In the genomic region with DNA sequence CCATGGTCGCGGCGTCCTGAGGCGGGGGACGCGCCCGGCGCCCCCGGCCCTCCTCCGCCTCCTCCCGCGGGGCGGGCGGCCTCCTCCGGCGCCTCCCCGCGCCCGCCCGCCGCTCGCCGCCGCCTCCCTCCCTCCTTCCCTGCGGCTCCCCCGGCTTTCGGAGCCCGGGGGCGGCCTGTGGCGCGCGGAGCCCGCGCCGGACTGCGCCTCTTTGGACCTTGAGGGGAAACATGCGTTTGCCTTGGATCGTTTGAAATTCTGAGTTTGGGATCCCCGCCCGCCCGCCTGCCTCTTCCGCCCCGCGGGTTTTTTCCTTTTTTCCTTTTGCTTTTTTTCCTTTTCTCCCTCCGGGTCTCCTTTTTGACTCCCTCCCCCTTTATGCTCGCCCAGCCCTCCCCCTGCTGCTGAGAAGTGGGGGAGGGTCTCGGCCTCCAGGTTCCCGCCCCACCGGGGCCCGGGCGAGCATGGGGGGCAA, we compare ENCODE assay signal across 8 cellular contexts. TPM values are rescaled to one million over a fixed set of nuclear protein-coding genes. Genes with fewer than 3 reads are reported as not detected.
DNase-seq lines count a peak whose midpoint lies in the region; ATAC-seq and TF ChIP-seq lines count a peak whose summit lies in the region.

No MANE protein-coding gene starts in this region.

- ATAC-seq in GM18502 (IDR thresholded peaks at IDR 0.05; ENCODE audit: poor library complexity, unreplicated experiment) (peak; percentile 42), HG03066 (IDR thresholded peaks at IDR 0.05; ENCODE audit: low read depth, unreplicated experiment) (peak; percentile 23)

- peaks cover 16% of the 10 kb centered on the region for H3K4me1 ChIP-seq in stomach smooth muscle (ENCODE audit: control insufficient read depth, insufficient read depth, low read length)

- peak overlapping the region; percentile 62 to 74 for H3K9ac ChIP-seq in stomach smooth muscle (ENCODE audit: low read length in 2 of 2)

- no peaks in the 10 kb centered on the region for H3K9me3 Mint-ChIP-seq in T-helper 1 cell treated with Interleukin-12 subunit alpha and Interleukin-12 subunit beta and Interleukin-4 antibody, amounts not matched to agents 30 μg/mL and 1 μg/mL, for 36 hours

- TF ChIP-seq CTCF in 22Rv1 (IDR thresholded peaks at IDR 0.05) (no peak), dorsolateral prefrontal cortex (IDR thresholded peaks at IDR 0.05 in 54 of 56, conservative IDR thresholded peaks at IDR 0.05 in 2 of 56; ENCODE audit: low read depth in 1 of 56, partially characterized antibody in 56 of 56) (peak in 2 of 56 donors; percentile 4)

- H3K36me3 ChIP-seq in stomach smooth muscle (ENCODE audit: control insufficient read depth in 2 of 2, insufficient read depth in 2 of 2, low read length in 2 of 2), result peaks cover 0 to 2% of the 10 kb centered on the region in 2 donors

- H3K4me3 ChIP-seq in dorsolateral prefrontal cortex, result peak overlapping the region; percentile 72 to 98 (median 91)
- H3K4me3 ChIP-seq in stomach smooth muscle (ENCODE audit: low read length in 2 of 2), result peak overlapping the region; percentile 85 to 90

- H3K9me3 ChIP-seq in stomach smooth muscle (ENCODE audit: control insufficient read depth in 2 of 2, low read length in 2 of 2), result no peaks in the 10 kb centered on the region

- intact Hi-C loops in dorsolateral prefrontal cortex (cut with DNase I), result loop anchor here in 1 of 2 donors (2.0 kb wide), 1 partner anchor 14 kb away; a partner anchor contains a TSS

- peaks cover 9% of the 10 kb centered on the region for H3K27me3 Mint-ChIP-seq in T-helper 1 cell treated with Interleukin-12 subunit alpha and Interleukin-12 subunit beta and Interleukin-4 antibody, amounts not matched to agents 30 μg/mL and 1 μg/mL, for 36 hours (ENCODE audit: low read depth)

- no peak overlapping the region for H3K27ac Mint-ChIP-seq in T-helper 1 cell treated with Interleukin-12 subunit alpha and Interleukin-12 subunit beta and Interleukin-4 antibody, amounts not matched to agents 30 μg/mL and 1 μg/mL, for 36 hours

- H3K36me3 Mint-ChIP-seq in T-helper 1 cell treated with Interleukin-12 subunit alpha and Interleukin-12 subunit beta and Interleukin-4 antibody, amounts not matched to agents 30 μg/mL and 1 μg/mL, for 36 hours (ENCODE audit: low read depth), result peaks cover 22% of the 10 kb centered on the region

- H3K27me3 ChIP-seq in dorsolateral prefrontal cortex, result no peaks in the 10 kb centered on the region
- H3K27me3 ChIP-seq in stomach smooth muscle (ENCODE audit: control insufficient read depth in 1 of 2, insufficient read depth in 2 of 2, low read length in 2 of 2), result no peaks in the 10 kb centered on the region

- peak in 5 of 10 donors; percentile 15 to 60 (median 40) for DNase-seq in dorsolateral prefrontal cortex
- DNase-seq in medulla oblongata (ENCODE audit: extremely low spot score), result peak; percentile 27
- no peak for DNase-seq in NCI-H510A (lab: John Stamatoyannopoulos, UW)

- peaks cover 39% of the 10 kb centered on the region for H3K4me1 Mint-ChIP-seq in T-helper 1 cell treated with Interleukin-12 subunit alpha and Interleukin-12 subunit beta and Interleukin-4 antibody, amounts not matched to agents 30 μg/mL and 1 μg/mL, for 36 hours (ENCODE audit: low read depth)

- peak overlapping the region; percentile 73 for H3K4me3 Mint-ChIP-seq in T-helper 1 cell treated with Interleukin-12 subunit alpha and Interleukin-12 subunit beta and Interleukin-4 antibody, amounts not matched to agents 30 μg/mL and 1 μg/mL, for 36 hours

- H3K27ac ChIP-seq in 22Rv1 (peak overlapping the region; percentile 55), dorsolateral prefrontal cortex (peak overlapping the region in 58 of 59 donors; percentile 7 to 92 (median 80)), stomach smooth muscle (ENCODE audit: low read length) (peak overlapping the region; percentile 73)

RNA-seq across cellular contexts. Expression of a gene that starts 0.4 kb away (rescaled TPM):
- 10 to 100 TPM; 23.1 to 64.5 (median 38.6) TPM for total RNA-seq in dorsolateral prefrontal cortex

RNA-seq across cellular contexts. Expression of a gene that starts 14.3 kb away (rescaled TPM):
- 100 to 1,000 TPM in 105 of 120 experiments, 10 to 100 TPM in 15; 77.6 to 183 (median 115) TPM for total RNA-seq in dorsolateral prefrontal cortex
